ENCODE assay signal across 9 cellular contexts in the genomic region with DNA sequence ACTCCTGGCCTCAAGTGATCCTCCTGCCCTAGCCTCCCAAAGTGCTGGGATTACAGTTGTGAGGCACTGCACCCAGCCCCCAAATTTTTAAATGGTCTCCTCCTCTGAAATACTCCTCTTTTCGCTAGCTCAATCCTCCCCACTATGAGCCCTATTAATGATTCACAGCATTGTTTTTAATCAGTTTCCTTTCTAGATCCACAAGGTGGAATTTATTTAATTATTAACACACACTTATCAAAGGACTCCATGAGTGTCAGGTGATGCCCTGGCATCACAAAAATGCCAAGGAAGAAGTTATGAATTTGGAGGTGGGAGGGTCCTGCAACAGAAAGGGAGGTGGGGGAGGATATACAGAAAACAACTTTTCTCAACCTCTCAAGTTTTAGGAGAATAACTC.
"Had no signal": no experiment of that assay in that cellular context is flagged by ENCODE, and none has a peak within 500 bp of the region (broad histone marks: within the 10 kb centered on the region; RNA-seq: fewer than 3 reads in every experiment).

No MANE protein-coding gene starts in this region.

- H3K4me1 Mint-ChIP-seq: IgD-negative memory B cell had no signal

- H3K4me3 Mint-ChIP-seq: GM23338, HFFc6, IgD-negative memory B cell had no signal

- H3K27ac ChIP-seq: HL-60 had no signal

- H3K4me1 ChIP-seq: HAP-1 had no signal

- DNase-seq: H7, HFFc6, KBM-7 had no signal

- H3K9me3 ChIP-seq: HAP-1 had no signal

- H3K27ac Mint-ChIP-seq: GM23338, HFFc6, IgD-negative memory B cell had no signal

- H3K9me3 Mint-ChIP-seq: GM23338, HFFc6 had no signal

- H3K4me3 ChIP-seq: GM23338, HAP-1 had no signal

- H3K27me3 Mint-ChIP-seq: IgD-negative memory B cell had no signal

- H3K36me3 Mint-ChIP-seq: IgD-negative memory B cell had no signal

- H3K36me3 ChIP-seq: HAP-1 had no signal

- FAIRE-seq: H1, HepG2 had no signal
